Comparison of ENCODE assay signal across 14 cellular contexts in genomic region chr2:161913865-161914264, GRCh38.
DNase-seq lines count a peak whose midpoint lies in the region; ATAC-seq and TF ChIP-seq lines count a peak whose summit lies in the region.
"Had no signal": no experiment of that assay in that cellular context is flagged by ENCODE, and none has a peak within 500 bp of the region (broad histone marks: within the 10 kb centered on the region; RNA-seq: fewer than 3 reads in every experiment).

No MANE protein-coding gene starts in this region.

- no peaks in the 10 kb centered on the region for H3K4me1 ChIP-seq in psoas muscle

- H3K27ac ChIP-seq in substantia nigra (ENCODE audit: low read depth, low read length, poor library complexity, severe bottlenecking) (no peak overlapping the region), psoas muscle (no peak overlapping the region)

- in situ Hi-C loops in ACHN (cut with HindIII; ENCODE audit: low pct_ligation_motif_present, low pct_unique_long_range_greater_than_20kb, low sequenced_read_pairs): no loop called here
- in situ Hi-C loops in astrocyte of the cerebellum (cut with HindIII; ENCODE audit: low sequenced_read_pairs): no loop called here

- TF ChIP-seq CTCF in astrocyte of the cerebellum (IDR thresholded peaks at IDR 0.05; ENCODE audit: low read depth, low read length, missing control alignments): no peak
- TF ChIP-seq CTCF in psoas muscle (IDR thresholded peaks at IDR 0.05): no peak

- intact Hi-C loops in psoas muscle (cut with DNase I): no loop called here

- H3K9me3 ChIP-seq in psoas muscle: no peaks in the 10 kb centered on the region

- ATAC-seq in GM21515 (IDR thresholded peaks at IDR 0.05; ENCODE audit: unreplicated experiment): no peak
- ATAC-seq in psoas muscle: no peak

- no peaks in the 10 kb centered on the region for H3K27me3 ChIP-seq in psoas muscle (ENCODE audit: insufficient read depth in 3 of 3, low read length in 2 of 3)

- H3K4me3 ChIP-seq in astrocyte of the cerebellum (ENCODE audit: low read depth, low read length) (no peak overlapping the region), psoas muscle (no peak overlapping the region)

- DNase-seq in ACHN (peak; percentile 85), HS-27A (ENCODE audit: low read depth) (peak; percentile 29), astrocyte of the cerebellum (ENCODE audit: low read depth) (peak; percentile 11), glomerular visceral epithelial cell (ENCODE audit: extremely low spot score) (peak; percentile 53), substantia nigra (lab: John Stamatoyannopoulos, UW) (no peak), psoas muscle (no peak)
- DNase-seq in activated CD8-positive, alpha-beta memory T cell treated with anti-CD3 and anti-CD28 coated beads for 24 hours: no peak
- DNase-seq: activated CD4-positive, alpha-beta T cell treated with anti-CD3 and anti-CD28 coated beads, Interleukin-2, amount 10 ng/mL, durations not matched to agents 7 days and 5 days; activated gamma-delta T cell treated with Interleukin-2 at 50 U/mL for 16 hours; C1 segment of cervical spinal cord; head of caudate nucleus; NCI-H1930; stimulated activated naive CD4-positive, alpha-beta T cell treated with Interleukin-2 at 50 U/mL for 16 hours had no signal

- no peaks in the 10 kb centered on the region for H3K36me3 ChIP-seq in psoas muscle (ENCODE audit: insufficient read depth in 1 of 2, low read depth in 1 of 2)

Comparison
In these comparisons a context has a peak if more than half of its experiments do, and no peak if none do; other contexts are left out.
1. DNase-seq: peak in ACHN (single experiment), HS-27A (single experiment), astrocyte of the cerebellum (single experiment) and glomerular visceral epithelial cell (single experiment); none in substantia nigra (0 of 49), activated CD8-positive, alpha-beta memory T cell treated with anti-CD3 and anti-CD28 coated beads for 24 hours (single experiment) and psoas muscle (0 of 2).